Comparison of ENCODE assay signal across 8 cellular contexts in the genomic region with DNA sequence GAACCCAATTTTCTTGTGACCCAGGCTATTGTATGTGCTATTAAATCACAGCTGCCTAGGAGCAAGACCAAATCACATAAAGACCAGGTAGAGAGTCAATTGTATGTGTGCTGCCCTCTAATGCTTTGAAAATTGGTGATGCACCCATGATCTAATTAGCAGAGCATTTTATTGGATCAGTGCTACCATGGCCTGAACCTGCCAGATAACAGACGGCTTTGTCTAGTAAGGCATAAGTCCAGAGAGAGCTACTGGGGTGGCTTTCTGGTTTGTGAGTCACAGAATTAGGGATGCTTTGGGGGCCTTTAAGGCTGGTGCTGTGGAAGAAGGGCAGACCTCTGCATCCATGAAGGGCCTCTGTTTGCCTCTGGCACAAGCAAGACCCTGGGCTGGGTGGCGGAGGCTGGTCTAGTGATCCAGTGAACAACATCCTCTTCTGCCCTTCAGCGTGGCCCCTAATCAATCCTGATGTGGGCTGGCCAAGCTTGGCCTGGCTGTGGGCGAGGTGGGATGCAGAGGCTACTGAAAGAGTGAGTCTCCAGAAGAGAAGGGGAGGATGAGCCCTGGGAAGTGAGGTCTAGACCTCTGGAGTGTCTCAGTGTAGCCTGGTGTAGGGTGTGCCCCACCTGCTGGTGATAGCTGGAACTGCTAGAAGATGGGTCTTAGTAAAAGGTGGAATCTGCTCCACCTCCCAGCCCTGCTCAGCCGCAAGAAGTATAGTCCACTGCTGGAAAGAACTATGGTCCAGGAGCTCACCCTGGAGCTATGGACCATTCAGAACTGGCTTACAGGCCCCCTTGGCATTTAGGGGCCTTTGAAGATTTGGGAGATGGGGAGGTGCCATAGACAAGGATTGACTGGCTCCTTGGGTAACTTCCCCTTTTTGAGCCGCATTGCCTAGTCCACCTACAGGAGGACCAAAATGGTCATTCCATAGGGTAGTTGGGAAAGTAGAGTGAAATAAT. TPM values are rescaled to one million over a fixed set of nuclear protein-coding genes. Genes with fewer than 3 reads are reported as not detected.
A peak's percentile ranks its signal among the peaks of the same experiment; 100 is the strongest.
DNase-seq lines count a peak whose midpoint lies in the region; ATAC-seq and TF ChIP-seq lines count a peak whose summit lies in the region.

No MANE protein-coding gene starts in this region.

- peak in 1 of 3 donors; percentile 80 for TF ChIP-seq CTCF in lower leg skin (IDR thresholded peaks at IDR 0.05)

- CTCF ChIA-PET in HEK293T (lab: Yijun Ruan, JAX) = interaction anchor here (0.7 to 3.5 kb wide), 8 partner anchors 10 to 207 kb away, joined by 3 to 18 read pairs (median 4); no protein-coding TSS in a partner anchor

- intact Hi-C loops in lower leg skin (cut with DNase I; ENCODE audit: low total_unique reads) = loop anchor here (10.0 kb wide), 1 partner anchor 55 kb away; no protein-coding TSS in a partner anchor

- WGBS in lower leg skin, 2 donors = 51 to 55% methylated on average over 6 of the region's 6 CpGs

- TF ChIP-seq POLR2A in lower leg skin (IDR thresholded peaks at IDR 0.05) = no peak

- POLR2A ChIA-PET in HEK293T (lab: Yijun Ruan, JAX) = no interaction called here

- DNase-seq in C1 segment of cervical spinal cord (lab: John Stamatoyannopoulos, UW) (peak in 12 of 14 donors; percentile 13 to 75 (median 56)), HEK293T (ENCODE audit: extremely low spot score) (peak; percentile 86), NCI-H69 (lab: John Stamatoyannopoulos, UW) (peak; percentile 67), dermis blood vessel endothelial cell (peak; percentile 86), lower leg skin (ENCODE audit: low spot score in 2 of 2) (peak; percentile 80 to 95)
- DNase-seq in activated CD4-positive, alpha-beta T cell treated with anti-CD3 and anti-CD28 coated beads, Interleukin-2, amount 50 U/mL, for 1 hour = peak; percentile 72
- peak; percentile 51 to 62 (median 58) for DNase-seq in stimulated activated CD4-positive, alpha-beta T cell treated with anti-CD3 and anti-CD28 coated beads, TNF-alpha, amount 100 ng/mL, for 4 hours (ENCODE audit: low read depth in 3 of 3)

- ATAC-seq in HG03342 (IDR thresholded peaks at IDR 0.05; ENCODE audit: unreplicated experiment) = no peak

- H3K4me3 ChIP-seq in lower leg skin (ENCODE audit: low read depth, poor library complexity, severe bottlenecking) = no peak overlapping the region

TF ChIP-seq in HEK293T, 16 proteins besides CTCF, POLR2A, EP300 and RAD21:
- TF ChIP-seq FOXK2 (IDR thresholded peaks at IDR 0.05) (no peak), SUZ12 (IDR thresholded peaks at IDR 0.05) (no peak), CTBP1 (IDR thresholded peaks at IDR 0.05; ENCODE audit: borderline replicate concordance) (no peak), ZNF384 (IDR thresholded peaks at IDR 0.05) (no peak), NFRKB (IDR thresholded peaks at IDR 0.05) (no peak), SP1 (IDR thresholded peaks at IDR 0.05) (no peak), HDGF (IDR thresholded peaks at IDR 0.05; ENCODE audit: borderline replicate concordance) (no peak), BHLHE40 (IDR thresholded peaks at IDR 0.05; ENCODE audit: borderline replicate concordance) (no peak), PKNOX1 (IDR thresholded peaks at IDR 0.05) (no peak), FOXM1 (IDR thresholded peaks at IDR 0.05; ENCODE audit: borderline replicate concordance) (no peak), FOXA1 (IDR thresholded peaks at IDR 0.05) (no peak), L3MBTL2 (conservative IDR thresholded peaks at IDR 0.05) (no peak), TARDBP (IDR thresholded peaks at IDR 0.05) (no peak), LEF1 (IDR thresholded peaks at IDR 0.05; ENCODE audit: borderline replicate concordance) (no peak), ELF4 (IDR thresholded peaks at IDR 0.05) (no peak), ARNT (IDR thresholded peaks at IDR 0.05) (no peak)

RNA-seq across cellular contexts. Expression of gene AAR2, which starts 36.7 kb away (rescaled TPM):
- 29.8 and 31.7 TPM in 2 replicates for total RNA-seq in dermis blood vessel endothelial cell
- total RNA-seq in lower leg skin = 10 to 100 TPM; 37.1 to 54.5 (median 38.7) TPM

RNA-seq across cellular contexts. Expression of gene EPB41L1, which starts 45.0 kb away (rescaled TPM):
- 16.0 and 21.1 TPM in 2 replicates for total RNA-seq in dermis blood vessel endothelial cell
- 10 to 100 TPM in 3 of 4 donors, 1 to 10 TPM in 1; 9.0 to 33.5 (median 20.4) TPM for total RNA-seq in lower leg skin
